ENCODE assay signal across 29 cellular contexts in the genomic region with DNA sequence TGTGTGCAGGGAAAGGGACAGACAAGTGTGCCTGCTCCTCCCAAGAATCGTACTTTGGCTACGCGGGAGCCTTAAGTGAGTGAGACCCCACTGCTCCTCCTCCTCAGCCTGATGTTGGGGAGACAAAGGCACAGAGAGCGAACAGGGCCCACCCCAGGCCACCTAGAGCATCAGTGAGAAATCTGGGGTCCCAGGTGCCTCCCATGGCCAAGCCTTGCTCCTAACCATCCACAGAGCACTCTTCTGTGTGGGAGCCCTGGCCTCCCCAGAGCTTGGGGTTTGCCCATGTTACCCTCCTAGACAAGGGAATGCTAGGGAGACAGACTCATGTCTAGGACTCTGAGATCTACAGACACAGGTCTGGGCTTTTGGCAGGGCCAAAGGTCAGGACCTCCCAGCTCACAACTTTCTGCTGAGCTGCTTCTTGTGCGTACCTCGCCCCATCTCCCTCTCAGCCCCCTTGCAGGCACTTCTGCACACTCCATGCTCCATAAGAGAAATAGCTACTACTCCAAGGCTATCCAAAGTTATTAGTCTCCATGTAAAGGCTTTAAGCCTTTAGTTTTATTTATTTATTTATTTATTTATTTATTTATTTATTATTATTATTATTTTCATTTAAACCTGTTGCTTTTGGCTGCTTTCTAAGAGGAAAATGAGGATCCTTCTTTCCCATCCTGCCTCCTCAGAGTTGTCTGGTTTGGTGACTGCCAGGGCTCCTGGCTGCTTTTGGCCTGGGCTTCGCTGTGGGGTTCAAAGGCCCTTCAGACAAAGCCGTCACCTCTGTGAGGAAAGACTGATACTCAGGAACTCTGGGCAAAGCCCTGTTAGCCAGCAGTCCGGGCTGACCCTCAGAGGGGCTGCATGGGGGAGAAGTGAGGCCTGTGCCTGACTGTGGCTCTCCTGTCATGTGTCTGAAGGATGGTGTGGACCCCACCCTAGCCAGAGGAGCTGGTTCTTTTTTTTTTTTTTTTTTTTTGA. TPM values are rescaled to one million over a fixed set of nuclear protein-coding genes. Genes with fewer than 3 reads are reported as not detected.
"Had no signal": no experiment of that assay in that cellular context is flagged by ENCODE, and none has a peak within 500 bp of the region (broad histone marks: within the 10 kb centered on the region; RNA-seq: fewer than 3 reads in every experiment).

No MANE protein-coding gene starts in this region.

- H3K27me3 Mint-ChIP-seq: activated B cell treated with CpG ODN at 0.5 μM for 24 hours; activated CD8-positive, alpha-beta T cell treated with anti-CD3 and anti-CD28 coated beads for 36 hours; activated naive CD4-positive, alpha-beta T cell treated with anti-CD3 and anti-CD28 coated beads, Interleukin-2, amount 50 U/mL, for 24 hours; activated naive CD8-positive, alpha-beta T cell treated with anti-CD3 and anti-CD28 coated beads for 36 hours had no signal

- H3K27ac ChIP-seq: ascending aorta, breast epithelium, cardiac muscle cell, colonic mucosa, epithelial cell of prostate, VCaP had no signal

- H3K4me1 ChIP-seq: ascending aorta, breast epithelium, colonic mucosa had no signal

- ATAC-seq: activated CD4-positive, CD25-positive, alpha-beta regulatory T cell treated with anti-CD3 and anti-CD28 coated beads, Interleukin-2, amount 50 U/mL, for 24 hours; activated CD8-positive, alpha-beta T cell treated with anti-CD3 and anti-CD28 coated beads for 36 hours had no signal

- H3K36me3 ChIP-seq: ascending aorta, breast epithelium, cardiac muscle cell, colonic mucosa had no signal

- H3K4me3 ChIP-seq: ascending aorta, breast epithelium, cardiac muscle cell, colonic mucosa had no signal

- H3K9me3 ChIP-seq: ascending aorta, breast epithelium, colonic mucosa had no signal

- H3K27ac Mint-ChIP-seq: activated B cell treated with CpG ODN at 0.5 μM for 24 hours; activated CD8-positive, alpha-beta T cell treated with anti-CD3 and anti-CD28 coated beads for 36 hours; activated naive CD4-positive, alpha-beta T cell treated with anti-CD3 and anti-CD28 coated beads for 36 hours; activated naive CD4-positive, alpha-beta T cell treated with anti-CD3 and anti-CD28 coated beads, Interleukin-2, amount 50 U/mL, for 24 hours; activated naive CD8-positive, alpha-beta T cell treated with anti-CD3 and anti-CD28 coated beads for 36 hours; activated T-helper 1 cell treated with anti-CD3 and anti-CD28 coated beads, Interleukin-12 subunit alpha, Interleukin-12 subunit beta, Interleukin-2, Interleukin-4 antibody, amounts not matched to agents 30 ng/mL and 10 ng/mL and 1 ng/mL, durations not matched to agents 14 hours and 24 hours and 36 hours; activated T-helper 2 cell treated with anti-CD3 and anti-CD28 coated beads, Interferon-gamma antibody, Interleukin-2, Interleukin-4, amounts not matched to agents 10 μg/mL and 5 μg/mL and 100 μg/mL, durations not matched to agents 14 hours and 24 hours and 36 hours; brain had no signal

- H3K36me3 Mint-ChIP-seq: activated naive CD4-positive, alpha-beta T cell treated with anti-CD3 and anti-CD28 coated beads, Interleukin-2, amount 50 U/mL, for 24 hours; activated naive CD8-positive, alpha-beta T cell treated with anti-CD3 and anti-CD28 coated beads for 36 hours; brain had no signal

- H3K27me3 ChIP-seq: ascending aorta, breast epithelium, cardiac muscle cell, colonic mucosa had no signal

- H3K4me3 Mint-ChIP-seq: activated B cell treated with CpG ODN at 0.5 μM for 24 hours; activated CD8-positive, alpha-beta T cell treated with anti-CD3 and anti-CD28 coated beads for 36 hours; activated naive CD4-positive, alpha-beta T cell treated with anti-CD3 and anti-CD28 coated beads for 36 hours; activated naive CD4-positive, alpha-beta T cell treated with anti-CD3 and anti-CD28 coated beads, Interleukin-2, amount 50 U/mL, for 24 hours; activated naive CD8-positive, alpha-beta T cell treated with anti-CD3 and anti-CD28 coated beads for 36 hours; activated T-helper 1 cell treated with anti-CD3 and anti-CD28 coated beads, Interleukin-12 subunit alpha, Interleukin-12 subunit beta, Interleukin-2, Interleukin-4 antibody, amounts not matched to agents 30 ng/mL and 10 ng/mL and 1 ng/mL, durations not matched to agents 14 hours and 24 hours and 36 hours; brain had no signal

- DNase-seq: activated B cell treated with CpG ODN at 0.5 μM for 24 hours; activated CD4-positive, alpha-beta T cell treated with anti-CD3 and anti-CD28 coated beads for 48 hours; activated CD4-positive, alpha-beta T cell treated with anti-CD3 and anti-CD28 coated beads, Interleukin-2, amount 50 U/mL, for 1 hour; activated CD4-positive, alpha-beta T cell treated with anti-CD3 and anti-CD28 coated beads, Interleukin-2, amount 50 U/mL, for 48 hours; activated CD8-positive, alpha-beta memory T cell treated with anti-CD3 and anti-CD28 coated beads for 24 hours; activated CD8-positive, alpha-beta memory T cell treated with anti-CD3 and anti-CD28 coated beads, Interleukin-2, amount 50 U/mL, for 4 hours; activated CD8-positive, alpha-beta T cell treated with anti-CD3 and anti-CD28 coated beads for 36 hours; activated effector memory CD4-positive, alpha-beta T cell treated with anti-CD3 and anti-CD28 coated beads, Interleukin-2, amount 50 U/mL, for 16 hours; activated naive CD4-positive, alpha-beta T cell treated with anti-CD3 and anti-CD28 coated beads for 36 hours; activated naive CD8-positive, alpha-beta T cell treated with anti-CD3 and anti-CD28 coated beads for 36 hours; activated T-cell treated with anti-CD3 and anti-CD28 coated beads, Interleukin-2, amount 50 U/mL, for 1 hour; activated T-cell treated with anti-CD3 and anti-CD28 coated beads, Interleukin-2, amount 50 U/mL, for 48 hours; central memory CD4-positive, alpha-beta T cell; cerebellar nuclear complex; colonic mucosa; effector CD8-positive, alpha-beta T cell; foreskin fibroblast; head of caudate nucleus; T-helper 2 cell had no signal

- H3K4me1 Mint-ChIP-seq: activated B cell treated with CpG ODN at 0.5 μM for 24 hours; activated naive CD4-positive, alpha-beta T cell treated with anti-CD3 and anti-CD28 coated beads, Interleukin-2, amount 50 U/mL, for 24 hours; activated naive CD8-positive, alpha-beta T cell treated with anti-CD3 and anti-CD28 coated beads for 36 hours; brain had no signal

- H3K9me3 Mint-ChIP-seq: activated CD8-positive, alpha-beta T cell treated with anti-CD3 and anti-CD28 coated beads for 36 hours; activated naive CD4-positive, alpha-beta T cell treated with anti-CD3 and anti-CD28 coated beads, Interleukin-2, amount 50 U/mL, for 24 hours; activated naive CD8-positive, alpha-beta T cell treated with anti-CD3 and anti-CD28 coated beads for 36 hours; activated T-helper 1 cell treated with anti-CD3 and anti-CD28 coated beads, Interleukin-12 subunit alpha, Interleukin-12 subunit beta, Interleukin-2, Interleukin-4 antibody, amounts not matched to agents 30 ng/mL and 10 ng/mL and 1 ng/mL, durations not matched to agents 14 hours and 24 hours and 36 hours had no signal

RNA-seq across cellular contexts. Expression of a gene that starts 51.6 kb away (rescaled TPM):
- total RNA-seq: activated T-helper 1 cell treated with anti-CD3 and anti-CD28 coated beads, Interleukin-12 subunit alpha, Interleukin-12 subunit beta, Interleukin-2, Interleukin-4 antibody, amounts not matched to agents 30 ng/mL and 10 ng/mL and 1 ng/mL, durations not matched to agents 14 hours and 24 hours and 36 hours had no signal
